28 cellular contexts compared by ENCODE assay signal in genomic region chr19:52825765-52826164, GRCh38.
"Had no signal": no experiment of that assay in that cellular context is flagged by ENCODE, and none has a peak within 500 bp of the region (broad histone marks: within the 10 kb centered on the region; RNA-seq: fewer than 3 reads in every experiment).

No MANE protein-coding gene starts in this region.

- H3K9me3 ChIP-seq: colonic mucosa, esophagus muscularis mucosa, gastrocnemius medialis, gastroesophageal sphincter, heart left ventricle had no signal

- FAIRE-seq: colon, endometrium, endothelial cell of umbilical vein, frontal cortex had no signal

- H3K4me3 ChIP-seq: colonic mucosa, coronary artery, dorsolateral prefrontal cortex, esophagus muscularis mucosa, esophagus squamous epithelium, gastrocnemius medialis, gastroesophageal sphincter, heart left ventricle, heart right ventricle had no signal

- H3K27ac ChIP-seq: colonic mucosa, coronary artery, dorsolateral prefrontal cortex, epithelial cell of prostate, esophagus muscularis mucosa, esophagus squamous epithelium, foreskin keratinocyte, gastrocnemius medialis, gastroesophageal sphincter, heart left ventricle, heart right ventricle had no signal

- H3K4me1 ChIP-seq: colonic mucosa, foreskin keratinocyte, gastrocnemius medialis had no signal

- H3K36me3 ChIP-seq: colonic mucosa, esophagus muscularis mucosa, esophagus squamous epithelium, gastrocnemius medialis, gastroesophageal sphincter, heart left ventricle, heart right ventricle had no signal

- H3K27me3 ChIP-seq: colonic mucosa, dorsolateral prefrontal cortex, esophagus muscularis mucosa, esophagus squamous epithelium, foreskin keratinocyte, gastrocnemius medialis, gastroesophageal sphincter, heart left ventricle, heart right ventricle had no signal

- DNase-seq: colonic mucosa; cortex of kidney; dermis blood vessel endothelial cell; dorsolateral prefrontal cortex; effector CD4-positive, alpha-beta T cell; effector CD8-positive, alpha-beta T cell; effector memory CD4-positive, alpha-beta T cell; effector memory CD8-positive, alpha-beta T cell; endodermal cell; erythroblast; esophagus squamous epithelium; foreskin fibroblast; foreskin keratinocyte; foreskin melanocyte; gastrocnemius medialis; glutamatergic neuron; head of caudate nucleus; heart left ventricle; heart right ventricle had no signal

- ATAC-seq: effector memory CD8-positive, alpha-beta T cell; esophagus mucosa; foreskin keratinocyte; gastrocnemius medialis; gastroesophageal sphincter; heart left ventricle; heart right ventricle had no signal
